10 cellular contexts compared by ENCODE assay signal in genomic region chr14:67987596-67987995, GRCh38.
DNase-seq lines count a peak whose midpoint lies in the region; ATAC-seq and TF ChIP-seq lines count a peak whose summit lies in the region.
"Had no signal": no experiment of that assay in that cellular context is flagged by ENCODE, and none has a peak within 500 bp of the region (broad histone marks: within the 10 kb centered on the region; RNA-seq: fewer than 3 reads in every experiment).

No MANE protein-coding gene starts in this region.

- dilution Hi-C loops in IMR-90 (cut with HindIII; ENCODE audit: low sequenced_read_pairs, unreplicated experiment), result no loop called here

- peak overlapping the region; percentile 68; the same call in 1 of the 2 replicates for H2BK120ac ChIP-seq in IMR-90 (ENCODE audit: low read depth, low read length)

- intact Hi-C loops in IMR-90 (cut with micrococcal nuclease), result no loop called here

- TF ChIP-seq RAD21 in IMR-90 (IDR thresholded peaks at IDR 0.05; ENCODE audit: low read length), result no peak

- no peaks in the 10 kb centered on the region for H3K27me3 Mint-ChIP-seq in progenitor cell of endocrine pancreas
- H3K27me3 Mint-ChIP-seq: dendritic cell treated with granulocyte-macrophage colony-stimulating factor and Interleukin-4, amounts not matched to agents 40 ng/mL and 50 ng/mL, for 4 days had no signal

- peak overlapping the region; percentile 58; the same call in 1 of the 2 replicates for H3K4ac ChIP-seq in IMR-90 (ENCODE audit: low read depth, low read length)

- no peak overlapping the region for H3K56ac ChIP-seq in IMR-90 (ENCODE audit: extremely low read depth, insufficient read depth, low read length)

- no peak overlapping the region for H2AFZ ChIP-seq in IMR-90 (replicated peaks; ENCODE audit: low read length, poor library complexity)

- no peak overlapping the region for H2AK9ac ChIP-seq in IMR-90 (replicated peaks; ENCODE audit: low read depth, low read length, poor library complexity)

- TF ChIP-seq EP300 in tibial nerve (IDR thresholded peaks at IDR 0.05), result no peak

- peak overlapping the region; percentile 78 for H2BK5ac ChIP-seq in IMR-90 (ENCODE audit: low read depth, low read length, poor library complexity, severe bottlenecking)

- no peak overlapping the region for H4K91ac ChIP-seq in IMR-90 (ENCODE audit: insufficient read depth, low read depth, low read length)

- CTCF ChIA-PET in IMR-90 (lab: Yijun Ruan, JAX), result no interaction called here

- peaks cover 3% of the 10 kb centered on the region for H3K4me1 Mint-ChIP-seq in progenitor cell of endocrine pancreas (ENCODE audit: low read depth)

- no peaks in the 10 kb centered on the region; a peak in 1 of 4 replicates for H3K79me1 ChIP-seq in IMR-90 (ENCODE audit: low read depth in 1 of 2, low read length in 2 of 2)

- peak overlapping the region; percentile 0; the same call in 1 of the 3 replicates for H2BK15ac ChIP-seq in IMR-90 (ENCODE audit: low read depth, low read length)

- peak overlapping the region; percentile 61; the same call in 1 of the 2 replicates for H2BK20ac ChIP-seq in IMR-90 (ENCODE audit: low read depth, low read length)

- H3K27ac ChIP-seq in IMR-90 (ENCODE audit: insufficient read depth, low read length), result no peak overlapping the region
- H3K27ac ChIP-seq in tibial nerve, result peak overlapping the region in 3 of 4 donors; percentile 17 to 65 (median 27)

- H3K27me3 ChIP-seq in IMR-90 (ENCODE audit: control insufficient read depth, insufficient read depth, low read length) (no peaks in the 10 kb centered on the region), tibial nerve (no peaks in the 10 kb centered on the region)

- no peaks in the 10 kb centered on the region for H3K36me3 Mint-ChIP-seq in progenitor cell of endocrine pancreas (ENCODE audit: insufficient read depth)

- H3K9ac ChIP-seq in IMR-90 (ENCODE audit: low read depth, low read length), result no peak overlapping the region

- H3K36me3 ChIP-seq in IMR-90 (ENCODE audit: control insufficient read depth, insufficient read depth, low read length) (no peaks in the 10 kb centered on the region), tibial nerve (no peaks in the 10 kb centered on the region)

- H3K4me1 ChIP-seq in IMR-90 (ENCODE audit: control insufficient read depth, insufficient read depth, low read length) (peaks cover 4% of the 10 kb centered on the region), tibial nerve (peaks cover 0 to 5% (median 0%) of the 10 kb centered on the region in 4 donors)

- no CpG with 5 or more reads among the region's 5 CpGs for whole genome bisulfite sequencing in IMR-90 (ENCODE audit: extremely low coverage in 2 of 2, insufficient read length in 1 of 2), 2 experiments
- 43 to 44% methylated on average over 5 of the region's 5 CpGs for WGBS in tibial nerve, 2 donors

- peak overlapping the region; percentile 80 for H3K4me2 ChIP-seq in IMR-90 (ENCODE audit: low read depth, low read length)

- H3K23ac ChIP-seq in IMR-90 (ENCODE audit: low read depth, low read length), result no peak overlapping the region

- H4K20me1 ChIP-seq in IMR-90 (ENCODE audit: insufficient read depth, low read length), result no peaks in the 10 kb centered on the region

- H3K9me3 Mint-ChIP-seq in progenitor cell of endocrine pancreas (ENCODE audit: low read depth), result no peaks in the 10 kb centered on the region
- H3K9me3 Mint-ChIP-seq: dendritic cell treated with granulocyte-macrophage colony-stimulating factor and Interleukin-4, amounts not matched to agents 40 ng/mL and 50 ng/mL, for 4 days had no signal

- H3K9me1 ChIP-seq in IMR-90 (ENCODE audit: insufficient read depth, low read length), result no peaks in the 10 kb centered on the region; the same call in 1 of the 2 replicates

- ATAC-seq in IMR-90 (ENCODE audit: low read depth), result peak; percentile 92
- no peak for ATAC-seq in GM21423 (IDR thresholded peaks at IDR 0.05; ENCODE audit: unreplicated experiment)
- ATAC-seq in HG02610 (IDR thresholded peaks at IDR 0.05; ENCODE audit: unreplicated experiment), result no peak

- H3K14ac ChIP-seq in IMR-90 (replicated peaks; ENCODE audit: low read depth, low read length), result no peak overlapping the region

- no peak overlapping the region for H3K4me3 Mint-ChIP-seq in progenitor cell of endocrine pancreas (ENCODE audit: low read depth)
- H3K4me3 Mint-ChIP-seq: dendritic cell treated with granulocyte-macrophage colony-stimulating factor and Interleukin-4, amounts not matched to agents 40 ng/mL and 50 ng/mL, for 4 days had no signal

- POLR2A ChIA-PET in IMR-90 (lab: Charles Lee; ENCODE audit: unreplicated experiment), result no interaction called here

- DNase-seq in IMR-90 (peak; percentile 95), astrocyte of the hippocampus (ENCODE audit: low read depth, low spot score) (peak; percentile 92), left kidney (ENCODE audit: low read depth, low spot score) (peak; percentile 67), tibial nerve (ENCODE audit: low spot score in 2 of 2) (no peak), progenitor cell of endocrine pancreas (ENCODE audit: low spot score, unreplicated experiment) (no peak)
- DNase-seq: kidney, NCI-H1048 had no signal

- H2AK5ac ChIP-seq in IMR-90 (ENCODE audit: low read depth, low read length), result no peak overlapping the region

- peak overlapping the region; percentile 20; the same call in 1 of the 2 replicates for H3K4me3 ChIP-seq in IMR-90 (ENCODE audit: insufficient read depth, low read depth, low read length)
- no peak overlapping the region for H3K4me3 ChIP-seq in tibial nerve

- H4K8ac ChIP-seq in IMR-90 (ENCODE audit: low read depth in 2 of 2, low read length in 2 of 2), result peak overlapping the region in 1 of 2 experiments; percentile 39; a peak in 1 of 4 replicates

- H4K5ac ChIP-seq in IMR-90 (ENCODE audit: low read depth, low read length), result no peak overlapping the region

- in situ Hi-C loops in IMR-90 (cut with MboI; ENCODE audit: low sequenced_read_pairs), result no loop called here

- H3K9me3 ChIP-seq in IMR-90 (ENCODE audit: control insufficient read depth, insufficient read depth, low read length), result no peaks in the 10 kb centered on the region
- no peaks in the 10 kb centered on the region for H3K9me3 ChIP-seq in tibial nerve

- TF ChIP-seq POLR2A in IMR-90 (IDR thresholded peaks at IDR 0.05; ENCODE audit: low read depth, low read length) (no peak), tibial nerve (IDR thresholded peaks at IDR 0.05) (no peak)

- H3K18ac ChIP-seq in IMR-90 (ENCODE audit: low read depth, low read length), result peak overlapping the region; percentile 55; the same call in 1 of the 2 replicates

- BruUV-seq in IMR-90 (replicated peaks; lab: Mats Ljungman, UMichigan), result no TSS peak

- TF ChIP-seq CTCF in IMR-90 (conservative IDR thresholded peaks at IDR 0.05; ENCODE audit: low read depth, low read length) (no peak), tibial nerve (IDR thresholded peaks at IDR 0.05) (no peak), progenitor cell of endocrine pancreas (IDR thresholded peaks at IDR 0.05; ENCODE audit: unreplicated experiment) (no peak)

- H3K27ac Mint-ChIP-seq in progenitor cell of endocrine pancreas, result no peak overlapping the region
- H3K27ac Mint-ChIP-seq: dendritic cell treated with granulocyte-macrophage colony-stimulating factor and Interleukin-4, amounts not matched to agents 40 ng/mL and 50 ng/mL, for 4 days had no signal

TF ChIP-seq in IMR-90, 13 proteins besides CTCF, POLR2A, EP300 and RAD21:
- peak; percentile 88 for TF ChIP-seq MAFK (IDR thresholded peaks at IDR 0.05; ENCODE audit: low read depth, low read length)
- peak; percentile 52; the same call in 1 of the 2 replicates for TF ChIP-seq NFE2L2 (IDR thresholded peaks at IDR 0.05; ENCODE audit: low read depth, low read length)
- no peak for TF ChIP-seq MXI1 (IDR thresholded peaks at IDR 0.05; ENCODE audit: borderline replicate concordance, low read depth, low read length)

Comparison
In these comparisons a context has a peak if more than half of its experiments do, and no peak if none do; other contexts are left out.
1. DNase-seq: peak in IMR-90 (single experiment), astrocyte of the hippocampus (single experiment) and left kidney (single experiment); none in tibial nerve (0 of 2) and progenitor cell of endocrine pancreas (single experiment).